In the genomic region with DNA sequence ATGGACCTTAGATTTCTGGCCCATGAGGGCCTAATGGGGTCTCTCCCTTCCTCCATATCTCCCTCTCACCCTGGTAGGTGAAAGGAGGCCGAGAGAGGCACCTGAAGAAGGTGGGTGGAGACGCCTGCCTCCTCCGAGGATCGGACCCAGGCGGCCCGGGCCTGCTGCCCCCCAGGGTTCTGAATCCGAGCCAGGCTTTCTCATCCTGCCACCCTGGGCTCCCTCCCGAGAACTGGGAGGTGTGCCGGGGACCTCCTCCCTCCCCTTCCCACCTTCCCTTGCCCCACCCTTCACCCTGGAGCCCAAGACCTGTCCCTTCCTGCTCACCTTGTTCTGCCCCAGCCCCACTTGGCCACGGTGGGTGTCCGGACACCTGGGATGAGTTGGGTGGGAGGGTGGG, we compare ENCODE assay signal across 13 cellular contexts.
"Had no signal": no experiment of that assay in that cellular context is flagged by ENCODE, and none has a peak within 500 bp of the region (broad histone marks: within the 10 kb centered on the region; RNA-seq: fewer than 3 reads in every experiment).

No MANE protein-coding gene starts in this region.

- H3K27me3 ChIP-seq: adrenal gland, pancreas, stomach, suprapubic skin, transverse colon, uterus had no signal

- H3K27ac ChIP-seq: adrenal gland, epithelial cell of prostate, pancreas, psoas muscle, transverse colon had no signal

- ATAC-seq: natural killer cell had no signal

- H3K4me1 ChIP-seq: pancreas, psoas muscle had no signal

- H3K36me3 ChIP-seq: pancreas, uterus had no signal

- H3K4me3 ChIP-seq: adrenal gland, lung, pancreas, psoas muscle, stomach, transverse colon, uterus had no signal

- H3K9me3 ChIP-seq: adrenal gland, pancreas, psoas muscle, stomach, suprapubic skin, transverse colon, uterus had no signal

- DNase-seq: activated B cell treated with CpG ODN at 0.5 μM for 24 hours; activated CD8-positive, alpha-beta memory T cell treated with anti-CD3 and anti-CD28 coated beads, Interleukin-2, amount 50 U/mL, for 4 hours; natural killer cell; stomach; T-helper 17 cell had no signal
